In genomic region chr3:46280105-46280797, GRCh38 we compare ENCODE assay signal across 11 cellular contexts. TPM values are rescaled to one million over a fixed set of nuclear protein-coding genes. Genes with fewer than 3 reads are reported as not detected.
DNase-seq lines count a peak whose midpoint lies in the region; ATAC-seq and TF ChIP-seq lines count a peak whose summit lies in the region.
"Had no signal": no experiment of that assay in that cellular context is flagged by ENCODE, and none has a peak within 500 bp of the region (broad histone marks: within the 10 kb centered on the region; RNA-seq: fewer than 3 reads in every experiment).

No MANE protein-coding gene starts in this region.

- TF ChIP-seq EP300 in gastroesophageal sphincter (IDR thresholded peaks at IDR 0.05), result no peak

- H3K36me3 ChIP-seq in gastroesophageal sphincter, result no peaks in the 10 kb centered on the region

- no peaks in the 10 kb centered on the region for H3K4me1 ChIP-seq in gastroesophageal sphincter

- H3K9me3 ChIP-seq in gastroesophageal sphincter, result peaks cover 0 to 19% (median 0%) of the 10 kb centered on the region in 3 donors

- no peaks in the 10 kb centered on the region for H3K27me3 ChIP-seq in gastroesophageal sphincter

- ATAC-seq in gastroesophageal sphincter, result no peak
- ATAC-seq in GM21529 (IDR thresholded peaks at IDR 0.05; ENCODE audit: unreplicated experiment), result no peak

- H3K4me3 ChIP-seq in gastroesophageal sphincter, result no peak overlapping the region

- TF ChIP-seq POLR2A in gastroesophageal sphincter (IDR thresholded peaks at IDR 0.05), result no peak

- TF ChIP-seq CTCF in gastroesophageal sphincter (IDR thresholded peaks at IDR 0.05), result no peak

- 51 to 81% methylated on average over 2 to 5 of the region's 5 CpGs for WGBS in gastroesophageal sphincter (ENCODE audit: low coverage in 1 of 2), 2 donors

- H3K27ac ChIP-seq in gastroesophageal sphincter, result no peak overlapping the region

- DNase-seq in activated T-cell treated with anti-CD3 and anti-CD28 coated beads for 24 hours (ENCODE audit: low read depth) (peak; percentile 55), fibroblast of peridontal ligament (ENCODE audit: extremely low read depth) (peak; percentile 38), HuH-7.5 (ENCODE audit: low spot score) (no peak)
- DNase-seq in activated T-cell treated with anti-CD3 and anti-CD28 coated beads, Interleukin-2, amount 50 U/mL, for 1 hour, result no peak
- DNase-seq in activated CD8-positive, alpha-beta memory T cell treated with anti-CD3 and anti-CD28 coated beads, Interleukin-2, amount 50 U/mL, for 1 hour (ENCODE audit: extremely low read depth), result peak; percentile 23
- DNase-seq in stimulated activated naive CD4-positive, alpha-beta T cell treated with Interleukin-2 at 50 U/mL for 16 hours (lab: John Stamatoyannopoulos, UW), result peak; percentile 50
- DNase-seq: head of caudate nucleus, substantia nigra had no signal

RNA-seq across cellular contexts. Expression of gene CCR3, which starts 38.0 kb away (rescaled TPM):
- not detected for total RNA-seq in gastroesophageal sphincter
- total RNA-seq: osteocyte had no signal

Comparison
In these comparisons a context has a peak if more than half of its experiments do, and no peak if none do; other contexts are left out.
1. DNase-seq: peak in activated T-cell treated with anti-CD3 and anti-CD28 coated beads for 24 hours (single experiment), activated CD8-positive, alpha-beta memory T cell treated with anti-CD3 and anti-CD28 coated beads, Interleukin-2, amount 50 U/mL, for 1 hour (single experiment), fibroblast of peridontal ligament (single experiment) and stimulated activated naive CD4-positive, alpha-beta T cell treated with Interleukin-2 at 50 U/mL for 16 hours (single experiment); none in activated T-cell treated with anti-CD3 and anti-CD28 coated beads, Interleukin-2, amount 50 U/mL, for 1 hour (single experiment) and HuH-7.5 (single experiment).